ENCODE assay signal across 6 cellular contexts in the genomic region with DNA sequence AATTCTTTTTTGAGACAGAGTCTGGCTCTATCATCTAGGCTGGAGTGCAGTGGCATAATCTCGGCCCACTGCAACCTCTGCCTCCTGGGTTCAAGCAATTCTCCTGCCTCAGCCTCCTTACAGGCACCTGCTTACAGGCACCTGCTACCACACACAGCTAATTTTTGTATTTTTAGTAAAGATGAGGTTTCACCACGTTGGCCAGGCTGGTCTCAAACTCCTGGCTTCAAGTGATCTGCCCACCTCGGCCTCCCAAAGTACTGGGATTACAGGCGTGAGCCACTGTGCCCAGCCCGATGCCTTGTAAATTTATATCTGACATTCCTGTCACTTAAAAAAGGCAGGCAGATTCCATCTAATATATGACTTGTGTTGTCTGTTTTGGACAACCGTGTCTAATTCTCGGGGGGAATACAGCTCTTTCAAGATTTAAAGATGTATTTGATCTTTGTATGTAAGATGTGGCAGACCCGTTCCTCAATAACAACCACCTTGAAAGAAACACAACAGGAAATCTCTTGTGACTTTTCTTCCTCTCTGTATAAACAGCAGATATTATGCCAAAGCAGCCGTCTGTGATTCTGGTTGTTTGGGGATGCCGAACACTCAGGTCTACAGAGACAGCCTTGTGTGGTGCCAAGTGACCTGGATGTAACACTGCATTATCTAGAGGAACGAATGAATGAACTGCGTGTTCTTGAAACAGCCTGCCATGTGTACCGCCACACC. TPM values are rescaled to one million over a fixed set of nuclear protein-coding genes. Genes with fewer than 3 reads are reported as not detected.
"Had no signal": no experiment of that assay in that cellular context is flagged by ENCODE, and none has a peak within 500 bp of the region (broad histone marks: within the 10 kb centered on the region; RNA-seq: fewer than 3 reads in every experiment).

No MANE protein-coding gene starts in this region.

RNA-seq across cellular contexts. Expression of gene OCM, which starts 46.4 kb away (rescaled TPM):
- total RNA-seq: left colon, lung, posterior vena cava, right atrium auricular region, SK-MEL-5, WTC11 had no signal
